Comparison of ENCODE assay signal across 6 cellular contexts in the genomic region with DNA sequence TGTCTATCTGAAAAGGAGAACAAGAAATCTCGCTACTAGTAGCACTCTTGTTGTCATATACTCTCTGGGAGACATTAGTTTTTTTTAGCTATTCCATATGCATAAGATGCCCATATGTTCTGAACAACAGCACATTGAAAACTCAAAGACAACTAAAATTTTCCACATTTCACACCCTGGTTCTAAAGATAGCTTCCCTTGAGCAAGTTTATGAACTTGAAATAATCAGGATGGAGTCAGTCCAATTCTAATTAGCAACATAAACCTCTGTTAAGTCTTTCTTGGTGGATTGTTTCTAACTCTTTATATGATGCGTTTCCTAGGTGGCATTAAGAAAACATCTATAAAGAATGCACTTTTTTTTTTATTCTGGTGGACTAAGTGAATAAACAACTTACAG.
"Had no signal": no experiment of that assay in that cellular context is flagged by ENCODE, and none has a peak within 500 bp of the region (broad histone marks: within the 10 kb centered on the region; RNA-seq: fewer than 3 reads in every experiment).

No MANE protein-coding gene starts in this region.

- H3K4me1 Mint-ChIP-seq: GM23338, H9 had no signal

- H3K4me3 ChIP-seq: GM23338, K562 had no signal

- DNase-seq: H9, HCEC 1CT, IMR-90, KG1 had no signal

- H3K27ac Mint-ChIP-seq: GM23338, H9 had no signal

- H3K4me3 Mint-ChIP-seq: GM23338, H9 had no signal

- ATAC-seq: GM23338, K562 had no signal
